In the genomic region with DNA sequence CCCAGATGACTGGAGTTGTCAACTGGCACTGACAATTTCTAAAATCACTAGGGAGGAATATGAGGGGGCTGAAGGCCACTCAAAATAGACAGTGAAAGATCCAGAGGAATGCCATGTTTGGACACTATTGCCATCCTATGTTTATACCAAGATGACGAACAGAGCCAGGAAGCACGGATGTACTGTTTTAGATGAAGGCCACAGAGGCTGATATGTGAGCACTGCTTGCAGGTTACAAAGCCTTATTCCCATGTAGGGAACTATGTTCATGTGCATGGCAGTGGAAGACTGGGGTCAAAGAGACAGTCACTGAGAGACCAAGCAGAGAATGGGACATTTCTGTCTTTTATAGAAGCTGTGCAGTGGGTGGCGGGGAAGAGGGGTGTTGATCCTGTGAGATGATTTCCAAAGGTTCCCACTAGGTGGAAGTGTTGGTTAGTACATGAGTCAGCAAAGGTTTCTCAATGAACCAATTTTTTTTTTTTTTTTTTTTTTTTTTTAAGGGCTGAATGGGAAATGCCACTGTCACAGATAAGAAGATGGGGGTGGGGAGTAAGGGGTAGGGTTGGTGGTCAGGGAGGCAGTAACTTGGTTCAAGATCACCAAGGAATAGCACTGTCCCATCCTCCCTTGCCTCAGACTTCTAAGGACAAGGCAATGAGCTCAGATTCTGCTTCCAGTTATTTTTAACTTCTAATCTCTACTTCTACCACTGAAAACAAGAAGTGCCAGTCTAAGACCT, we compare ENCODE assay signal across 1 cellular context.
TF ChIP-seq lines count a peak whose summit lies in the region.

No MANE protein-coding gene starts in this region.

TF ChIP-seq in WTC11, 78 proteins besides CTCF, POLR2A, EP300 and RAD21 (continued from another document):
- TF ChIP-seq, protein P1, sequence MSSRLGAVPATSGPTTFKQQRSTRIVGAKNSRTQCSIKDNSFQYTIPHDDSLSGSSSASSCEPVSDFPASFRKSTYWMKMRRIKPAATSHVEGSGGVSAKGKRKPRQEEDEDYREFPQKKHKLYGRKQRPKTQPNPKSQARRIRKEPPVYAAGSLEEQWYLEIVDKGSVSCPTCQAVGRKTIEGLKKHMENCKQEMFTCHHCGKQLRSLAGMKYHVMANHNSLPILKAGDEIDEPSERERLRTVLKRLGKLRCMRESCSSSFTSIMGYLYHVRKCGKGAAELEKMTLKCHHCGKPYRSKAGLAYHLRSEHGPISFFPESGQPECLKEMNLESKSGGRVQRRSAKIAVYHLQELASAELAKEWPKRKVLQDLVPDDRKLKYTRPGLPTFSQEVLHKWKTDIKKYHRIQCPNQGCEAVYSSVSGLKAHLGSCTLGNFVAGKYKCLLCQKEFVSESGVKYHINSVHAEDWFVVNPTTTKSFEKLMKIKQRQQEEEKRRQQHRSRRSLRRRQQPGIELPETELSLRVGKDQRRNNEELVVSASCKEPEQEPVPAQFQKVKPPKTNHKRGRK (CRISPR knock-in tag; IDR thresholded peaks at IDR 0.05; ENCODE audit: borderline replicate concordance): no peak
- TF ChIP-seq SMAD3 (CRISPR knock-in tag; IDR thresholded peaks at IDR 0.05; ENCODE audit: borderline replicate concordance) (no peak), CREB1 (CRISPR knock-in tag; IDR thresholded peaks at IDR 0.05) (no peak), FOXK1 (CRISPR knock-in tag; IDR thresholded peaks at IDR 0.05) (no peak), FOXJ3 (CRISPR knock-in tag; IDR thresholded peaks at IDR 0.05; ENCODE audit: borderline replicate concordance) (no peak), GABPB1 (CRISPR knock-in tag; IDR thresholded peaks at IDR 0.05) (no peak), ZBTB21 (CRISPR knock-in tag; IDR thresholded peaks at IDR 0.05; ENCODE audit: borderline replicate concordance) (no peak), EMX1 (CRISPR knock-in tag; IDR thresholded peaks at IDR 0.05) (no peak)
- TF ChIP-seq, protein P2, sequence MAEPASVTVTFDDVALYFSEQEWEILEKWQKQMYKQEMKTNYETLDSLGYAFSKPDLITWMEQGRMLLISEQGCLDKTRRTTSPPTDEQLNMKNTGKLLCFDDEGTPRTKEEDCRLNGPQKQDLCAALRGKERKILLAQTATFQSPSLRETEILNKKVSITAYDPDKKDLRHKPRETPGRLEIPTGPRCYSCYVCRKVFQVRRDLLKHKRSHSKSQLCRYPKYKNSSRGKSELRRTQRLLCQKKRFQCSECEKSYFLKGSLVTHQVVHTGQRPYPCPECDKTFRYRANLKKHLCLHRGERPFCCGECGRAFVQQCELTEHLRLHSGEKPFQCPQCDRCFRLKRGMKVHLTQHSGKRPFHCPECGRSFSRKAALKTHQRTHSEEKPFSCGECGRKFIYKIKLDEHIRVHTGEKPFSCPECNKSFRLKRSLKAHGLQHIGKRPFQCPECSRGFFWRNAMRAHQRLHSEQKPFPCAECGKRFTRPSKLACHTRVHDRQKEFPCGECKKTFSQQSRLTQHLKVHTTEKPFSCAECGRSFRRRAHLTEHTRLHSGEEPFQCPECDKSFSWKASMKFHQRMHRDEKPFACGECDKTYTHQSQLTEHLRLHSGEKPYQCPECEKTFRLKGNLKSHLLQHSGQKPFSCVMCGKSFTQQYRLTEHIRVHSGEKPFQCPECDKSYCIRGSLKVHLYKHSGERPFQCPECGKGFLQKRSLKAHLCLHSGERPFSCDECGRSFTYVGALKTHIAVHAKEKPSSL (CRISPR knock-in tag; conservative IDR thresholded peaks at IDR 0.05): no peak
- TF ChIP-seq, protein P3, sequence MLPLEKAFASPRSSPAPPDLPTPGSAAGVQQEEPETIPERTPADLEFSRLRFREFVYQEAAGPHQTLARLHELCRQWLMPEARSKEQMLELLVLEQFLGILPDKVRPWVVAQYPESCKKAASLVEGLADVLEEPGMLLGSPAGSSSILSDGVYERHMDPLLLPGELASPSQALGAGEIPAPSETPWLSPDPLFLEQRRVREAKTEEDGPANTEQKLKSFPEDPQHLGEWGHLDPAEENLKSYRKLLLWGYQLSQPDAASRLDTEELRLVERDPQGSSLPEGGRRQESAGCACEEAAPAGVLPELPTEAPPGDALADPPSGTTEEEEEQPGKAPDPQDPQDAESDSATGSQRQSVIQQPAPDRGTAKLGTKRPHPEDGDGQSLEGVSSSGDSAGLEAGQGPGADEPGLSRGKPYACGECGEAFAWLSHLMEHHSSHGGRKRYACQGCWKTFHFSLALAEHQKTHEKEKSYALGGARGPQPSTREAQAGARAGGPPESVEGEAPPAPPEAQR (CRISPR knock-in tag; IDR thresholded peaks at IDR 0.05): no peak
